ENCODE assay signal across 26 cellular contexts in the genomic region with DNA sequence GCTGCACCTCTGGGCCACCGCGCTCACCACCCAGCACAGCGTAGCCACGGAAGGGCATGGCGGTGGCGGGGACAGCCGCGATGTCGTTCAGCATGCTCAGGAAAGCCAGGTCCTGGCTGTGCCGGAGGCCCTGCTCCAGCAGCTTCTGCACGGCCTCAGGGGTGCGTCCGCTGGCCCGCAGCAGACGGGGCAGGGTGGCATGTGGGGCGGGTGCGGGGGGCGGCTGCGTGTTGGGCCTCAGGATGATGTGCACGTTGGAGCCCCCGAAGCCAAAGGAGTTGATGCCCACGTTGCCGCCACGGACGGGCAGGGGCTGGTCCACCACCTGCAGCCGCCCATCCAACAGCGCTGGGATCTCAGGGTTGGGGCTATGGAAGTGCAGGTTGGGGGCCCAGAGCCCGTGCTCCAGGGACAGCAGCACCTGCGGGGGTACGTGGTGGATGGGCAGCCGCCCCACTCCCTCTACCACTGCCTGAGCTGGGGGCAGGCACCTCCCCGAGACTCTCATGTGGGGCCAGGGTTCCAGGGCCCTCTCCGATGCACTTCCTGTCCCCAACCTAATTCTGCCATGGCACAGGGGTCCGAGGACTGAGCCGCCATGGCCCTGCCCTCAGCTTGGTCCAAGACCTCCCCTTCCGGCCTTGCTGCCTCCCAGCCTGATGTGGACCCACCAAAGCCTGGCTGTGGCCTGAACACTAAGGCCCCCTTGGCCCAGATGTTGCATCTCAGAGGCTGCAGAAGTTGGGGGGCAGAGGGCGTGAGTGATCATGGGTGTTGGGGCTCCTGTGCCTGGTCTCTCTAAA. TPM values are rescaled to one million over a fixed set of nuclear protein-coding genes. Genes with fewer than 3 reads are reported as not detected.
DNase-seq lines count a peak whose midpoint lies in the region; ATAC-seq and TF ChIP-seq lines count a peak whose summit lies in the region.
"Had no signal": no experiment of that assay in that cellular context is flagged by ENCODE, and none has a peak within 500 bp of the region (broad histone marks: within the 10 kb centered on the region; RNA-seq: fewer than 3 reads in every experiment).

No MANE protein-coding gene starts in this region.

- WGBS in psoas muscle, 3 donors = 93 to 95% (median 94%) methylated on average over 31 to 37 of the region's 37 CpGs

- H3K4me1 Mint-ChIP-seq in glutamatergic neuron (ENCODE audit: low read depth, unreplicated experiment) = peaks cover 3% of the 10 kb centered on the region
- peaks cover 5% of the 10 kb centered on the region for H3K4me1 Mint-ChIP-seq in activated naive CD8-positive, alpha-beta T cell treated with anti-CD3 and anti-CD28 coated beads, Interleukin-2, amount 50 U/mL, for 24 hours

- no peak overlapping the region for H3K27ac ChIP-seq in psoas muscle
- H3K27ac ChIP-seq: epithelial cell of prostate, sigmoid colon, tibial nerve had no signal

- H3K4me3 Mint-ChIP-seq in glutamatergic neuron (ENCODE audit: unreplicated experiment) = no peak overlapping the region
- H3K4me3 Mint-ChIP-seq in activated naive CD8-positive, alpha-beta T cell treated with anti-CD3 and anti-CD28 coated beads, Interleukin-2, amount 50 U/mL, for 24 hours = no peak overlapping the region
- H3K4me3 Mint-ChIP-seq: activated T-cell treated with anti-CD3 and anti-CD28 coated beads, Interleukin-2, amount 50 U/mL, for 24 hours; CD4-positive, alpha-beta memory T cell had no signal

- H3K4me3 ChIP-seq in psoas muscle = no peak overlapping the region
- H3K4me3 ChIP-seq: sigmoid colon, tibial nerve had no signal

- peaks cover 2% of the 10 kb centered on the region for H3K4me1 ChIP-seq in psoas muscle

- no peaks in the 10 kb centered on the region for H3K9me3 Mint-ChIP-seq in glutamatergic neuron (ENCODE audit: unreplicated experiment)
- no peaks in the 10 kb centered on the region for H3K9me3 Mint-ChIP-seq in activated naive CD8-positive, alpha-beta T cell treated with anti-CD3 and anti-CD28 coated beads, Interleukin-2, amount 50 U/mL, for 24 hours
- H3K9me3 Mint-ChIP-seq: activated T-cell treated with anti-CD3 and anti-CD28 coated beads, Interleukin-2, amount 50 U/mL, for 24 hours; CD4-positive, alpha-beta memory T cell had no signal

- no peaks in the 10 kb centered on the region for H3K27me3 Mint-ChIP-seq in glutamatergic neuron (ENCODE audit: unreplicated experiment)
- H3K27me3 Mint-ChIP-seq in activated naive CD8-positive, alpha-beta T cell treated with anti-CD3 and anti-CD28 coated beads, Interleukin-2, amount 50 U/mL, for 24 hours = no peaks in the 10 kb centered on the region
- H3K27me3 Mint-ChIP-seq: activated T-cell treated with anti-CD3 and anti-CD28 coated beads, Interleukin-2, amount 50 U/mL, for 24 hours; CD4-positive, alpha-beta memory T cell; progenitor cell of endocrine pancreas had no signal

- H3K9me3 ChIP-seq in psoas muscle = no peaks in the 10 kb centered on the region
- H3K9me3 ChIP-seq: sigmoid colon, tibial nerve had no signal

- peak; percentile 1 for DNase-seq in stimulated activated CD4-positive, alpha-beta T cell treated with anti-CD3 and anti-CD28 coated beads, Interleukin-1b, Interleukin-23, amount 100 ng/mL, for 48 hours
- DNase-seq in stimulated activated CD4-positive, alpha-beta T cell treated with anti-CD3 and anti-CD28 coated beads, Interleukin-12 subunit alpha, Interleukin-12 subunit beta, amount 100 ng/mL, for 4 hours = no peak
- DNase-seq in glutamatergic neuron (peak; percentile 10), psoas muscle (peak; percentile 11 to 51)
- no peak for DNase-seq in activated naive CD8-positive, alpha-beta T cell treated with anti-CD3 and anti-CD28 coated beads, Interleukin-2, amount 50 U/mL, for 24 hours
- DNase-seq in activated naive CD4-positive, alpha-beta T cell treated with Interleukin-2 at 50 U/mL for 16 hours = no peak
- DNase-seq: activated CD4-positive, alpha-beta T cell treated with anti-CD3 and anti-CD28 coated beads, Interleukin-2, amount 50 U/mL, for 1 hour; activated gamma-delta T cell; activated T-cell treated with anti-CD3 and anti-CD28 coated beads, Interleukin-2, amount 50 U/mL, for 24 hours; AML-193; caudate nucleus; CD4-positive, alpha-beta memory T cell; cortex of kidney; effector memory CD4-positive, alpha-beta T cell; KBM-7; mesendoderm; NCI-H1105; NCI-H187; NCI-H2171 treated with DMSO at 0.1 percent for 48 hours; NCI-H510A; sigmoid colon; stimulated activated CD4-positive, alpha-beta T cell treated with anti-CD3 and anti-CD28 coated beads, Interleukin-4, amount 100 ng/mL, for 4 hours had no signal

- no peak overlapping the region for H3K27ac Mint-ChIP-seq in glutamatergic neuron (ENCODE audit: unreplicated experiment)
- H3K27ac Mint-ChIP-seq in activated naive CD8-positive, alpha-beta T cell treated with anti-CD3 and anti-CD28 coated beads, Interleukin-2, amount 50 U/mL, for 24 hours = no peak overlapping the region
- H3K27ac Mint-ChIP-seq: progenitor cell of endocrine pancreas had no signal

- intact Hi-C loops in psoas muscle (cut with DNase I) = no loop called here

- peaks cover 4 to 99% of the 10 kb centered on the region in 2 donors for H3K36me3 ChIP-seq in psoas muscle (ENCODE audit: insufficient read depth in 1 of 2, low read depth in 1 of 2)

- no peaks in the 10 kb centered on the region for H3K27me3 ChIP-seq in psoas muscle (ENCODE audit: insufficient read depth in 3 of 3, low read length in 2 of 3)
- H3K27me3 ChIP-seq: sigmoid colon, tibial nerve had no signal

- TF ChIP-seq CTCF in glutamatergic neuron (IDR thresholded peaks at IDR 0.05; ENCODE audit: partially characterized antibody, unreplicated experiment) (no peak), psoas muscle (IDR thresholded peaks at IDR 0.05) (no peak)

- H3K36me3 Mint-ChIP-seq in glutamatergic neuron (ENCODE audit: unreplicated experiment) = no peaks in the 10 kb centered on the region
- H3K36me3 Mint-ChIP-seq in activated naive CD8-positive, alpha-beta T cell treated with anti-CD3 and anti-CD28 coated beads, Interleukin-2, amount 50 U/mL, for 24 hours (ENCODE audit: low read depth) = peaks cover 11% of the 10 kb centered on the region

- no peak for ATAC-seq in psoas muscle
- no peak for ATAC-seq in activated naive CD8-positive, alpha-beta T cell treated with anti-CD3 and anti-CD28 coated beads, Interleukin-2, amount 50 U/mL, for 24 hours
- ATAC-seq: left lobe of liver had no signal

RNA-seq across cellular contexts. Expression of a gene that starts 6.6 kb away (rescaled TPM):
- 439 TPM for total RNA-seq in glutamatergic neuron (ENCODE audit: unreplicated experiment)
- total RNA-seq in psoas muscle = 10 to 100 TPM; 17.2 to 37.3 (median 23.4) TPM
- 10 to 100 TPM in 2 of 3 donors, 1 to 10 TPM in 1; 8.9 to 26.5 (median 12.0) TPM for polyA plus RNA-seq in psoas muscle

RNA-seq across cellular contexts. Expression of a gene that starts 25.9 kb away (rescaled TPM):
- 122 TPM for total RNA-seq in glutamatergic neuron (ENCODE audit: unreplicated experiment)
- 100 to 1,000 TPM in 3 of 4 donors, 10 to 100 TPM in 1; 72.6 to 136 (median 104) TPM for total RNA-seq in psoas muscle
- 100 to 1,000 TPM; 117 to 170 (median 133) TPM for polyA plus RNA-seq in psoas muscle

RNA-seq across cellular contexts. Expression of a gene that starts 39.8 kb away (rescaled TPM):
- total RNA-seq in glutamatergic neuron (ENCODE audit: unreplicated experiment) (115 TPM), psoas muscle (100 to 1,000 TPM in 2 of 4 donors, 10 to 100 TPM in 2; 89.8 to 112 (median 97.7) TPM)
- 100 to 1,000 TPM in 2 of 3 donors, 10 to 100 TPM in 1; 87.1 to 114 (median 104) TPM for polyA plus RNA-seq in psoas muscle

RNA-seq across cellular contexts. Expression of a gene that starts 39.9 kb away (rescaled TPM):
- total RNA-seq in glutamatergic neuron (ENCODE audit: unreplicated experiment) (50.8 TPM), psoas muscle (10 to 100 TPM; 27.1 to 37.3 (median 29.3) TPM)
- polyA plus RNA-seq in psoas muscle = 10 to 100 TPM; 31.0 to 40.7 (median 37.3) TPM

RNA-seq across cellular contexts. Expression of a gene that starts 54.0 kb away (rescaled TPM):
- total RNA-seq in glutamatergic neuron (ENCODE audit: unreplicated experiment) (89.5 TPM), psoas muscle (100 to 1,000 TPM; 111 to 216 (median 155) TPM)
- polyA plus RNA-seq in psoas muscle = 100 to 1,000 TPM; 117 to 158 (median 147) TPM

Comparison
In these comparisons a context has a peak if more than half of its experiments do, and no peak if none do; other contexts are left out.
1. DNase-seq: peak in stimulated activated CD4-positive, alpha-beta T cell treated with anti-CD3 and anti-CD28 coated beads, Interleukin-1b, Interleukin-23, amount 100 ng/mL, for 48 hours (single experiment), glutamatergic neuron (single experiment) and psoas muscle (2 of 2); none in stimulated activated CD4-positive, alpha-beta T cell treated with anti-CD3 and anti-CD28 coated beads, Interleukin-12 subunit alpha, Interleukin-12 subunit beta, amount 100 ng/mL, for 4 hours (single experiment), activated naive CD8-positive, alpha-beta T cell treated with anti-CD3 and anti-CD28 coated beads, Interleukin-2, amount 50 U/mL, for 24 hours (single experiment) and activated naive CD4-positive, alpha-beta T cell treated with Interleukin-2 at 50 U/mL for 16 hours (single experiment).
2. RNA of a gene that starts 6.6 kb away (total RNA-seq): 439 TPM in glutamatergic neuron (single experiment); 17.2 to 37.3 TPM in psoas muscle; every median in the first group is over 10 times any median in the second.